In the genomic region with DNA sequence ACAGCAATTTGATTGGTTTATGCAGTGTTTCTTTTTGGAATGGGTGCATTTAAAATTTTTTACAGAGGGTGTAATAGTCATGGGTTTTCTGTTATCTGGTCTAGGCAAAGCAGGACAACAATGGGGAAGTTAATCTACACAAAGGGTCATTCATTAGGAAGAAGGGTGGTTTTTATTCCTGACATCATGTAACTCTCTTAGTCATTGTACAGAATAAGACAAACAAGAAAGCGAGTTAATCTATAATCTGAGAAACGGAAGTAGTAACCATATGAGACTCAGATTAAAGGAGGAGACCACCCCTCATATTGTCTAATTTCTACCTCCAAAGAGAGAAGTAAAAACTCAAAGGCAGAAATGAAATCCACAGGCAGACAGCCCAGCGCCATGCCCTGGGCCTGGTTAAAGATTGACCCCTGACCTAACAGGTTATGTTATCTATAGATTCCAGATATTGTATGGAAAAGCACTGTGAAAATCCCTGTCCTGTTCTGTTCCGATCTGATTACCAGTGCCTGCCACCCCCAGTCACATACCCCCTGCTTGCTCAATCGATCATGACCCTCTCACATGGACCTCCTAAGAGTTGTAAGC, we compare ENCODE assay signal across 19 cellular contexts. TPM values are rescaled to one million over a fixed set of nuclear protein-coding genes. Genes with fewer than 3 reads are reported as not detected.
DNase-seq lines count a peak whose midpoint lies in the region; ATAC-seq lines count a peak whose summit lies in the region.
"Had no signal": no experiment of that assay in that cellular context is flagged by ENCODE, and none has a peak within 500 bp of the region (broad histone marks: within the 10 kb centered on the region; RNA-seq: fewer than 3 reads in every experiment).

No MANE protein-coding gene starts in this region.

- intact Hi-C loops in left colon (cut with DNase I, micrococcal nuclease) (no loop called here), left ventricle myocardium superior (cut with micrococcal nuclease) (no loop called here)

- no peak overlapping the region for H3K4me3 Mint-ChIP-seq in activated T-cell treated with anti-CD3 and anti-CD28 coated beads, Interleukin-2, amount 50 U/mL, for 4 hours
- H3K4me3 Mint-ChIP-seq: H9 had no signal

- H3K36me3 Mint-ChIP-seq in activated T-cell treated with anti-CD3 and anti-CD28 coated beads, Interleukin-2, amount 50 U/mL, for 4 hours (ENCODE audit: insufficient read depth): no peaks in the 10 kb centered on the region

- peaks cover 11% of the 10 kb centered on the region for H3K9me3 Mint-ChIP-seq in activated T-cell treated with anti-CD3 and anti-CD28 coated beads, Interleukin-2, amount 50 U/mL, for 4 hours

- H3K27me3 Mint-ChIP-seq in activated T-cell treated with anti-CD3 and anti-CD28 coated beads, Interleukin-2, amount 50 U/mL, for 4 hours (ENCODE audit: low read depth): no peaks in the 10 kb centered on the region

- in situ Hi-C loops in SK-MEL-5 (cut with HindIII; ENCODE audit: low pct_unique_long_range_greater_than_20kb, low sequenced_read_pairs): no loop called here

- no peaks in the 10 kb centered on the region for H3K4me1 Mint-ChIP-seq in activated T-cell treated with anti-CD3 and anti-CD28 coated beads, Interleukin-2, amount 50 U/mL, for 4 hours (ENCODE audit: low read depth)

- ATAC-seq in left colon (peak; percentile 39), left ventricle myocardium superior (no peak)
- ATAC-seq in activated T-cell treated with anti-CD3 and anti-CD28 coated beads, Interleukin-2, amount 50 U/mL, for 4 hours: no peak

- H3K27ac ChIP-seq in caudate nucleus (ENCODE audit: low read depth, low read length): peak overlapping the region; percentile 52
- H3K27ac ChIP-seq: PC-9, SJCRH30 had no signal

- peak; percentile 75 for DNase-seq in SK-MEL-5 (ENCODE audit: low read depth, low spot score)
- no peak for DNase-seq in caudate nucleus (lab: John Stamatoyannopoulos, UW)
- DNase-seq in left colon: no peak
- DNase-seq in renal cortical epithelial cell (ENCODE audit: low read depth): peak; percentile 16
- no peak for DNase-seq in activated T-cell treated with anti-CD3 and anti-CD28 coated beads, Interleukin-2, amount 50 U/mL, for 4 hours
- DNase-seq in NCI-H1930 (lab: John Stamatoyannopoulos, UW): no peak
- no peak for DNase-seq in left ventricle myocardium superior
- DNase-seq: C1 segment of cervical spinal cord, DMS 273 treated with DMSO at 0.1 percent for 48 hours, DND-41, H9, KG1, MV-4-11, NCI-H187 treated with DMSO at 0.1 percent for 48 hours, NCI-H226, NCI-H526, PC-9, SJCRH30 had no signal

RNA-seq across cellular contexts. Expression of a gene that starts 10.5 kb away (rescaled TPM):
- total RNA-seq in SK-MEL-5 (2014; rRNA removed; shearing (Covaris generic)): 56.8 and 67.2 TPM in 2 replicates
- 92.3 and 112 TPM in 2 replicates for polyA plus RNA-seq in SK-MEL-5 (2015; cell fraction: cytosol; rRNA removed)
- 2.4 and 15.6 TPM in 2 replicates for polyA plus RNA-seq in SK-MEL-5 (2015; cell fraction: nucleus; rRNA removed)
- total RNA-seq in left colon: 10 to 100 TPM; 15.7 to 19.6 TPM
- 20.9 and 63.6 TPM in 2 replicates for total RNA-seq in renal cortical epithelial cell
- total RNA-seq in activated T-cell treated with anti-CD3 and anti-CD28 coated beads, Interleukin-2, amount 50 U/mL, for 4 hours: 10 to 100 TPM in 2 of 3 donors, 1 to 10 TPM in 1; 9.1 to 18.9 (median 15.4) TPM
- 34.5 TPM for total RNA-seq in left ventricle myocardium superior

RNA-seq across cellular contexts. Expression of a gene that starts 43.3 kb away (rescaled TPM):
- 9.8 and 10.1 TPM in 2 replicates for total RNA-seq in SK-MEL-5 (2014; rRNA removed; shearing (Covaris generic))
- polyA plus RNA-seq in SK-MEL-5 (2015; cell fraction: cytosol; rRNA removed): 3.2 and 6.3 TPM in 2 replicates
- 16.6 and 21.7 TPM in 2 replicates for polyA plus RNA-seq in SK-MEL-5 (2015; cell fraction: nucleus; rRNA removed)
- 10 to 100 TPM; 13.9 to 15.4 TPM for total RNA-seq in left colon
- total RNA-seq in renal cortical epithelial cell: 12.0 and 14.8 TPM in 2 replicates
- 10 to 100 TPM; 10.3 to 13.0 (median 11.0) TPM for total RNA-seq in activated T-cell treated with anti-CD3 and anti-CD28 coated beads, Interleukin-2, amount 50 U/mL, for 4 hours
- 12.3 TPM for total RNA-seq in left ventricle myocardium superior

RNA-seq across cellular contexts. Expression of a gene that starts 47.5 kb away (rescaled TPM):
- not detected in 2 replicates for total RNA-seq in SK-MEL-5 (2014; rRNA removed; shearing (Covaris generic))
- 0.10 and 0.11 TPM in 2 replicates for polyA plus RNA-seq in SK-MEL-5 (2015; cell fraction: cytosol; rRNA removed)
- not detected in 2 replicates for polyA plus RNA-seq in SK-MEL-5 (2015; cell fraction: nucleus; rRNA removed)
- total RNA-seq in left colon: 1 to 10 TPM; 1.6 to 2.2 TPM
- total RNA-seq in renal cortical epithelial cell: 0.10 TPM in 1 of 2 replicates, not detected in the other
- total RNA-seq in activated T-cell treated with anti-CD3 and anti-CD28 coated beads, Interleukin-2, amount 50 U/mL, for 4 hours: under 1 TPM; 0.08 to 0.65 (median 0.61) TPM
- 4.7 TPM for total RNA-seq in left ventricle myocardium superior
- total RNA-seq: G401, H9, PC-9, SJCRH30 had no signal

Comparison
In these comparisons a context has a peak if more than half of its experiments do, and no peak if none do; other contexts are left out.
1. DNase-seq: peak in SK-MEL-5 (single experiment) and renal cortical epithelial cell (single experiment); none in caudate nucleus (0 of 61), left colon (0 of 2), activated T-cell treated with anti-CD3 and anti-CD28 coated beads, Interleukin-2, amount 50 U/mL, for 4 hours (single experiment), NCI-H1930 (0 of 2) and left ventricle myocardium superior (single experiment).